In genomic region chr6:106119526-106119925, GRCh38 we compare ENCODE assay signal across 1 cellular context.
TF ChIP-seq lines count a peak whose summit lies in the region.

No MANE protein-coding gene starts in this region.

TF ChIP-seq in IMR-90, 13 proteins besides CTCF, POLR2A, EP300 and RAD21 (continued from another document):
- no peak for TF ChIP-seq USF2 (IDR thresholded peaks at IDR 0.05; ENCODE audit: low read depth, low read length)
- TF ChIP-seq BHLHE40 (IDR thresholded peaks at IDR 0.05; ENCODE audit: low read depth, low read length), result no peak
- no peak for TF ChIP-seq FOS (IDR thresholded peaks at IDR 0.05; ENCODE audit: low read depth, low read length)
- no peak for TF ChIP-seq CEBPB (IDR thresholded peaks at IDR 0.05; ENCODE audit: low read depth, low read length)
- no peak for TF ChIP-seq RCOR1 (IDR thresholded peaks at IDR 0.05; ENCODE audit: insufficient replicate concordance, low read length)
- TF ChIP-seq MAFK (IDR thresholded peaks at IDR 0.05; ENCODE audit: low read depth, low read length), result no peak
- no peak for TF ChIP-seq NFE2L2 (IDR thresholded peaks at IDR 0.05; ENCODE audit: low read depth, low read length)
- no peak for TF ChIP-seq CHD1 (IDR thresholded peaks at IDR 0.05; ENCODE audit: low read depth, low read length)
